ENCODE assay signal across 8 cellular contexts in the genomic region with DNA sequence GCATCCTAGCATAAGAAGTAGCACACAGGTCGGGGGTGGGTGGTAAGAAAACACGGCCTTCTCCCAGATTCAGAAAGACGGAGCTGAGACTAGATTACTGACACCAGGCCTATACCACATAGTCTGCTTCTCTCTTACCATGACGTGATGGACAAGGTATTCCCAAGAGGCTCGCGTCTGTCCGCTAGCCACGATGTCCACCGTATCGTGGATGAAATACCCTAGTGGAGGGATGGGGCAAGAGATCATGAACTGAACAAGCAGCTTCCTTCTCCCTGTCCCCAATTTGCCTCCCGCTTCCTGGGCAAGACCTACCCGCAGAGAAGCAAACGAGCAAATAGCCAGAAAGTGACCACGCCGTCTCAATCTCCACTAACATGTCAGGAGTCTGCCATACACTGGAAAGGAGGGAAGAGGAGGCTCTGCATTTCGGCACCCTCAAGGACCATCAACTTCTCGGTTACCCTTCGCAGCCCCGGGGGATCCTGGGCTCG. TPM values are rescaled to one million over a fixed set of nuclear protein-coding genes. Genes with fewer than 3 reads are reported as not detected.
A peak's percentile ranks its signal among the peaks of the same experiment; 100 is the strongest.
DNase-seq lines count a peak whose midpoint lies in the region; ATAC-seq and TF ChIP-seq lines count a peak whose summit lies in the region.

No MANE protein-coding gene starts in this region.

- no peaks in the 10 kb centered on the region for H3K27me3 ChIP-seq in H7 (ENCODE audit: control insufficient read depth, insufficient read depth, low read length)

- DNase-seq in CD14-positive monocyte (ENCODE audit: low spot score) (no peak), H7 (peak; percentile 54), middle frontal gyrus (ENCODE audit: extremely low spot score, low spot score) (no peak), NCI-H1048 (lab: John Stamatoyannopoulos, UW) (no peak), HuH-7.5 (ENCODE audit: low spot score) (no peak)
- no peak for DNase-seq in naive thymus-derived CD8-positive, alpha-beta T cell

- peak overlapping the region; percentile 89 to 94 for H3K4me3 Mint-ChIP-seq in CD14-positive monocyte
- peak overlapping the region; percentile 96 for H3K4me3 Mint-ChIP-seq in dendritic cell treated with granulocyte-macrophage colony-stimulating factor and Interleukin-4, amounts not matched to agents 40 ng/mL and 50 ng/mL, for 4 days
- H3K4me3 Mint-ChIP-seq in naive thymus-derived CD8-positive, alpha-beta T cell, result peak overlapping the region; percentile 76 to 98 (median 82)

- POLR2A ChIA-PET in naive thymus-derived CD8-positive, alpha-beta T cell (lab: Charles Lee), result interaction anchor here (1.0 to 7.5 kb wide), 5 partner anchors 21 to 226 kb away, joined by 4 to 365 read pairs (median 20); partner anchors contain the start of genes BLTP2, DHRS13, PHF12 and SDF2

- H3K36me3 ChIP-seq in H7 (replicated peaks; ENCODE audit: control insufficient read depth, insufficient read depth, low read length), result peaks cover 34% of the 10 kb centered on the region

- peaks cover 36 to 44% of the 10 kb centered on the region in 2 donors for H3K36me3 Mint-ChIP-seq in CD14-positive monocyte
- H3K36me3 Mint-ChIP-seq in dendritic cell treated with granulocyte-macrophage colony-stimulating factor and Interleukin-4, amounts not matched to agents 40 ng/mL and 50 ng/mL, for 4 days (ENCODE audit: low read depth), result peaks cover 58% of the 10 kb centered on the region
- H3K36me3 Mint-ChIP-seq in naive thymus-derived CD8-positive, alpha-beta T cell, result peaks cover 9 to 52% (median 21%) of the 10 kb centered on the region in 3 donors

- H3K27me3 Mint-ChIP-seq in CD14-positive monocyte (ENCODE audit: low read depth in 3 of 3), result peaks cover 2 to 15% (median 7%) of the 10 kb centered on the region in 3 donors
- peaks cover 2% of the 10 kb centered on the region for H3K27me3 Mint-ChIP-seq in dendritic cell treated with granulocyte-macrophage colony-stimulating factor and Interleukin-4, amounts not matched to agents 40 ng/mL and 50 ng/mL, for 4 days
- no peaks in the 10 kb centered on the region for H3K27me3 Mint-ChIP-seq in naive thymus-derived CD8-positive, alpha-beta T cell

- no peak for TF ChIP-seq CTCF in CD14-positive monocyte (IDR thresholded peaks at IDR 0.05)

- peak; percentile 81 for TF ChIP-seq POLR2A in Raji (IDR thresholded peaks at IDR 0.05; ENCODE audit: insufficient read depth, low read depth, low read length)

- peak overlapping the region; percentile 82 for H3K4me3 ChIP-seq in H7 (ENCODE audit: insufficient read depth, low read depth, low read length)

- H3K27ac Mint-ChIP-seq in CD14-positive monocyte, result peak overlapping the region in 4 of 7 donors; percentile 7 to 70 (median 50)
- H3K27ac Mint-ChIP-seq in dendritic cell treated with granulocyte-macrophage colony-stimulating factor and Interleukin-4, amounts not matched to agents 40 ng/mL and 50 ng/mL, for 4 days, result peak overlapping the region; percentile 83
- H3K27ac Mint-ChIP-seq in naive thymus-derived CD8-positive, alpha-beta T cell, result peak overlapping the region; percentile 37 to 87 (median 80)

- peaks cover 0 to 2% (median 0%) of the 10 kb centered on the region in 7 donors for H3K9me3 Mint-ChIP-seq in CD14-positive monocyte
- H3K9me3 Mint-ChIP-seq in dendritic cell treated with granulocyte-macrophage colony-stimulating factor and Interleukin-4, amounts not matched to agents 40 ng/mL and 50 ng/mL, for 4 days, result no peaks in the 10 kb centered on the region
- H3K9me3 Mint-ChIP-seq in naive thymus-derived CD8-positive, alpha-beta T cell, result no peaks in the 10 kb centered on the region

- peaks cover 65% of the 10 kb centered on the region for H3K4me1 Mint-ChIP-seq in CD14-positive monocyte
- peaks cover 70% of the 10 kb centered on the region for H3K4me1 Mint-ChIP-seq in dendritic cell treated with granulocyte-macrophage colony-stimulating factor and Interleukin-4, amounts not matched to agents 40 ng/mL and 50 ng/mL, for 4 days (ENCODE audit: low read depth)
- peaks cover 21 to 78% (median 66%) of the 10 kb centered on the region in 4 donors for H3K4me1 Mint-ChIP-seq in naive thymus-derived CD8-positive, alpha-beta T cell

- no peak for ATAC-seq in naive thymus-derived CD8-positive, alpha-beta T cell

- intact Hi-C loops in CD14-positive monocyte (cut with micrococcal nuclease), result loop anchor here in 1 of 2 donors (5.0 kb wide), 1 partner anchor 87 kb away; no protein-coding TSS in a partner anchor
- intact Hi-C loops in dendritic cell treated with granulocyte-macrophage colony-stimulating factor and Interleukin-4, amounts not matched to agents 40 ng/mL and 50 ng/mL, for 4 days (cut with micrococcal nuclease), result loop anchor here (5.0 kb wide), 1 partner anchor 37 kb away; no protein-coding TSS in a partner anchor

RNA-seq across cellular contexts. Expression of gene TLCD1, which starts 0.8 kb away (rescaled TPM):
- polyA plus RNA-seq in CD14-positive monocyte, result not detected
- 15.6 and 21.4 TPM in 2 replicates for total RNA-seq in H7 (2014; rRNA removed; shearing (Covaris generic))
- under 1 TPM in 1 of 2 experiments, not detected in 1; 0.88 TPM for total RNA-seq in naive thymus-derived CD8-positive, alpha-beta T cell
- under 1 TPM in 1 of 3 donors, not detected in 2; 0.22 TPM for polyA plus RNA-seq in naive thymus-derived CD8-positive, alpha-beta T cell

RNA-seq across cellular contexts. Expression of gene NEK8, which starts 3.4 kb away (rescaled TPM):
- polyA plus RNA-seq in CD14-positive monocyte, result 1 to 10 TPM; 2.7 to 3.1 TPM
- total RNA-seq in H7 (2014; rRNA removed; shearing (Covaris generic)), result 10.9 and 12.5 TPM in 2 replicates
- 10 to 100 TPM; 12.8 to 15.1 TPM for total RNA-seq in naive thymus-derived CD8-positive, alpha-beta T cell
- polyA plus RNA-seq in naive thymus-derived CD8-positive, alpha-beta T cell, result 1 to 10 TPM; 3.2 to 4.0 (median 3.4) TPM

RNA-seq across cellular contexts. Expression of gene RPL23A, which starts 5.4 kb away (rescaled TPM):
- polyA plus RNA-seq in CD14-positive monocyte, result 1,000 to 10,000 TPM; 1,152 to 1,304 TPM
- total RNA-seq in H7 (2014; rRNA removed; shearing (Covaris generic)), result 778 and 823 TPM in 2 replicates
- total RNA-seq in naive thymus-derived CD8-positive, alpha-beta T cell, result 1,000 to 10,000 TPM; 3,189 to 3,253 TPM
- polyA plus RNA-seq in naive thymus-derived CD8-positive, alpha-beta T cell, result 1,000 to 10,000 TPM; 6,432 to 6,679 (median 6,593) TPM

RNA-seq across cellular contexts. Expression of gene RAB34, which starts 7.5 kb away (rescaled TPM):
- polyA plus RNA-seq in CD14-positive monocyte, result 10 to 100 TPM; 66.7 to 79.1 TPM
- total RNA-seq in H7 (2014; rRNA removed; shearing (Covaris generic)), result 209 and 284 TPM in 2 replicates
- total RNA-seq in naive thymus-derived CD8-positive, alpha-beta T cell, result 1 to 10 TPM; 5.0 to 5.7 TPM
- polyA plus RNA-seq in naive thymus-derived CD8-positive, alpha-beta T cell, result 10 to 100 TPM in 1 of 3 donors, 1 to 10 TPM in 2; 3.3 to 10.2 (median 7.7) TPM

RNA-seq across cellular contexts. Expression of gene PROCA1, which starts 13.5 kb away (rescaled TPM):
- polyA plus RNA-seq in CD14-positive monocyte, result under 1 TPM; 0.31 to 0.78 TPM
- total RNA-seq in H7 (2014; rRNA removed; shearing (Covaris generic)), result 13.9 and 23.7 TPM in 2 replicates
- 10 to 100 TPM; 16.7 to 17.3 TPM for total RNA-seq in naive thymus-derived CD8-positive, alpha-beta T cell
- polyA plus RNA-seq in naive thymus-derived CD8-positive, alpha-beta T cell, result 1 to 10 TPM in 1 of 3 donors, under 1 TPM in 2; 0.16 to 2.0 (median 0.20) TPM
